In the genomic region with DNA sequence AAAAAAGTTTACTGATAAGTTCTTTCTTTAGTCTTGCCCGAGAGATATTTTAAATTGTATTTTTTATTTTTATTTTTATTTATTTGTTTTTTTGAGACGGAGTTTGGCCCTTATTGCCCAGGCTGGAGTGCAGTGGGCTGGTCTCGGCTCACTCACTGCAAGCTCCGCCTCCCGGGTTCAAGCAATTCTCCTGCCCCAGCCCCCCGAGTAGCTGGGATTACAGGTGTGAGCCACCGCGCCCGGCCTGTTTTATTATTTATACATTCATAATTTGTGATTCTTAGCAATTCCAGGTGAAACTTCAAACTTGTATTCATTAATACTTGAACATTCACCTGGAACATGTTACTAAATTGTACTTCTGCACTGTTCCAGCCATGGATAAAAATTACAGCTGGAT, we compare ENCODE assay signal across 2 cellular contexts.
TF ChIP-seq lines count a peak whose summit lies in the region.

No MANE protein-coding gene starts in this region.

TF ChIP-seq in A549, 52 proteins besides CTCF, POLR2A, EP300 and RAD21 (continued from another document):
- TF ChIP-seq, protein P1, sequence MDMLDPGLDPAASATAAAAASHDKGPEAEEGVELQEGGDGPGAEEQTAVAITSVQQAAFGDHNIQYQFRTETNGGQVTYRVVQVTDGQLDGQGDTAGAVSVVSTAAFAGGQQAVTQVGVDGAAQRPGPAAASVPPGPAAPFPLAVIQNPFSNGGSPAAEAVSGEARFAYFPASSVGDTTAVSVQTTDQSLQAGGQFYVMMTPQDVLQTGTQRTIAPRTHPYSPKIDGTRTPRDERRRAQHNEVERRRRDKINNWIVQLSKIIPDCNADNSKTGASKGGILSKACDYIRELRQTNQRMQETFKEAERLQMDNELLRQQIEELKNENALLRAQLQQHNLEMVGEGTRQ (IDR thresholded peaks at IDR 0.05): no peak
- no peak for TF ChIP-seq ZNF302 (CRISPR knock-in tag; IDR thresholded peaks at IDR 0.05)
- TF ChIP-seq HOXB13 (CRISPR knock-in tag; IDR thresholded peaks at IDR 0.05; ENCODE audit: low read depth): no peak

TF ChIP-seq in GM23338, 12 proteins besides CTCF, POLR2A, EP300 and RAD21 (continued from another document):
- TF ChIP-seq, protein P2, sequence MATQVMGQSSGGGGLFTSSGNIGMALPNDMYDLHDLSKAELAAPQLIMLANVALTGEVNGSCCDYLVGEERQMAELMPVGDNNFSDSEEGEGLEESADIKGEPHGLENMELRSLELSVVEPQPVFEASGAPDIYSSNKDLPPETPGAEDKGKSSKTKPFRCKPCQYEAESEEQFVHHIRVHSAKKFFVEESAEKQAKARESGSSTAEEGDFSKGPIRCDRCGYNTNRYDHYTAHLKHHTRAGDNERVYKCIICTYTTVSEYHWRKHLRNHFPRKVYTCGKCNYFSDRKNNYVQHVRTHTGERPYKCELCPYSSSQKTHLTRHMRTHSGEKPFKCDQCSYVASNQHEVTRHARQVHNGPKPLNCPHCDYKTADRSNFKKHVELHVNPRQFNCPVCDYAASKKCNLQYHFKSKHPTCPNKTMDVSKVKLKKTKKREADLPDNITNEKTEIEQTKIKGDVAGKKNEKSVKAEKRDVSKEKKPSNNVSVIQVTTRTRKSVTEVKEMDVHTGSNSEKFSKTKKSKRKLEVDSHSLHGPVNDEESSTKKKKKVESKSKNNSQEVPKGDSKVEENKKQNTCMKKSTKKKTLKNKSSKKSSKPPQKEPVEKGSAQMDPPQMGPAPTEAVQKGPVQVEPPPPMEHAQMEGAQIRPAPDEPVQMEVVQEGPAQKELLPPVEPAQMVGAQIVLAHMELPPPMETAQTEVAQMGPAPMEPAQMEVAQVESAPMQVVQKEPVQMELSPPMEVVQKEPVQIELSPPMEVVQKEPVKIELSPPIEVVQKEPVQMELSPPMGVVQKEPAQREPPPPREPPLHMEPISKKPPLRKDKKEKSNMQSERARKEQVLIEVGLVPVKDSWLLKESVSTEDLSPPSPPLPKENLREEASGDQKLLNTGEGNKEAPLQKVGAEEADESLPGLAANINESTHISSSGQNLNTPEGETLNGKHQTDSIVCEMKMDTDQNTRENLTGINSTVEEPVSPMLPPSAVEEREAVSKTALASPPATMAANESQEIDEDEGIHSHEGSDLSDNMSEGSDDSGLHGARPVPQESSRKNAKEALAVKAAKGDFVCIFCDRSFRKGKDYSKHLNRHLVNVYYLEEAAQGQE (IDR thresholded peaks at IDR 0.05; ENCODE audit: unreplicated experiment): no peak
- TF ChIP-seq ZNF114 (CRISPR knock-in tag; IDR thresholded peaks at IDR 0.05) (no peak), ETS1 (IDR thresholded peaks at IDR 0.05) (no peak), EZH2 (IDR thresholded peaks at IDR 0.05; ENCODE audit: low read depth, unreplicated experiment) (no peak), EZH2phosphoT487 (IDR thresholded peaks at IDR 0.05; ENCODE audit: unreplicated experiment) (no peak), CREB1 (CRISPR knock-in tag; IDR thresholded peaks at IDR 0.05; ENCODE audit: low read depth) (no peak)
- TF ChIP-seq, protein P3, sequence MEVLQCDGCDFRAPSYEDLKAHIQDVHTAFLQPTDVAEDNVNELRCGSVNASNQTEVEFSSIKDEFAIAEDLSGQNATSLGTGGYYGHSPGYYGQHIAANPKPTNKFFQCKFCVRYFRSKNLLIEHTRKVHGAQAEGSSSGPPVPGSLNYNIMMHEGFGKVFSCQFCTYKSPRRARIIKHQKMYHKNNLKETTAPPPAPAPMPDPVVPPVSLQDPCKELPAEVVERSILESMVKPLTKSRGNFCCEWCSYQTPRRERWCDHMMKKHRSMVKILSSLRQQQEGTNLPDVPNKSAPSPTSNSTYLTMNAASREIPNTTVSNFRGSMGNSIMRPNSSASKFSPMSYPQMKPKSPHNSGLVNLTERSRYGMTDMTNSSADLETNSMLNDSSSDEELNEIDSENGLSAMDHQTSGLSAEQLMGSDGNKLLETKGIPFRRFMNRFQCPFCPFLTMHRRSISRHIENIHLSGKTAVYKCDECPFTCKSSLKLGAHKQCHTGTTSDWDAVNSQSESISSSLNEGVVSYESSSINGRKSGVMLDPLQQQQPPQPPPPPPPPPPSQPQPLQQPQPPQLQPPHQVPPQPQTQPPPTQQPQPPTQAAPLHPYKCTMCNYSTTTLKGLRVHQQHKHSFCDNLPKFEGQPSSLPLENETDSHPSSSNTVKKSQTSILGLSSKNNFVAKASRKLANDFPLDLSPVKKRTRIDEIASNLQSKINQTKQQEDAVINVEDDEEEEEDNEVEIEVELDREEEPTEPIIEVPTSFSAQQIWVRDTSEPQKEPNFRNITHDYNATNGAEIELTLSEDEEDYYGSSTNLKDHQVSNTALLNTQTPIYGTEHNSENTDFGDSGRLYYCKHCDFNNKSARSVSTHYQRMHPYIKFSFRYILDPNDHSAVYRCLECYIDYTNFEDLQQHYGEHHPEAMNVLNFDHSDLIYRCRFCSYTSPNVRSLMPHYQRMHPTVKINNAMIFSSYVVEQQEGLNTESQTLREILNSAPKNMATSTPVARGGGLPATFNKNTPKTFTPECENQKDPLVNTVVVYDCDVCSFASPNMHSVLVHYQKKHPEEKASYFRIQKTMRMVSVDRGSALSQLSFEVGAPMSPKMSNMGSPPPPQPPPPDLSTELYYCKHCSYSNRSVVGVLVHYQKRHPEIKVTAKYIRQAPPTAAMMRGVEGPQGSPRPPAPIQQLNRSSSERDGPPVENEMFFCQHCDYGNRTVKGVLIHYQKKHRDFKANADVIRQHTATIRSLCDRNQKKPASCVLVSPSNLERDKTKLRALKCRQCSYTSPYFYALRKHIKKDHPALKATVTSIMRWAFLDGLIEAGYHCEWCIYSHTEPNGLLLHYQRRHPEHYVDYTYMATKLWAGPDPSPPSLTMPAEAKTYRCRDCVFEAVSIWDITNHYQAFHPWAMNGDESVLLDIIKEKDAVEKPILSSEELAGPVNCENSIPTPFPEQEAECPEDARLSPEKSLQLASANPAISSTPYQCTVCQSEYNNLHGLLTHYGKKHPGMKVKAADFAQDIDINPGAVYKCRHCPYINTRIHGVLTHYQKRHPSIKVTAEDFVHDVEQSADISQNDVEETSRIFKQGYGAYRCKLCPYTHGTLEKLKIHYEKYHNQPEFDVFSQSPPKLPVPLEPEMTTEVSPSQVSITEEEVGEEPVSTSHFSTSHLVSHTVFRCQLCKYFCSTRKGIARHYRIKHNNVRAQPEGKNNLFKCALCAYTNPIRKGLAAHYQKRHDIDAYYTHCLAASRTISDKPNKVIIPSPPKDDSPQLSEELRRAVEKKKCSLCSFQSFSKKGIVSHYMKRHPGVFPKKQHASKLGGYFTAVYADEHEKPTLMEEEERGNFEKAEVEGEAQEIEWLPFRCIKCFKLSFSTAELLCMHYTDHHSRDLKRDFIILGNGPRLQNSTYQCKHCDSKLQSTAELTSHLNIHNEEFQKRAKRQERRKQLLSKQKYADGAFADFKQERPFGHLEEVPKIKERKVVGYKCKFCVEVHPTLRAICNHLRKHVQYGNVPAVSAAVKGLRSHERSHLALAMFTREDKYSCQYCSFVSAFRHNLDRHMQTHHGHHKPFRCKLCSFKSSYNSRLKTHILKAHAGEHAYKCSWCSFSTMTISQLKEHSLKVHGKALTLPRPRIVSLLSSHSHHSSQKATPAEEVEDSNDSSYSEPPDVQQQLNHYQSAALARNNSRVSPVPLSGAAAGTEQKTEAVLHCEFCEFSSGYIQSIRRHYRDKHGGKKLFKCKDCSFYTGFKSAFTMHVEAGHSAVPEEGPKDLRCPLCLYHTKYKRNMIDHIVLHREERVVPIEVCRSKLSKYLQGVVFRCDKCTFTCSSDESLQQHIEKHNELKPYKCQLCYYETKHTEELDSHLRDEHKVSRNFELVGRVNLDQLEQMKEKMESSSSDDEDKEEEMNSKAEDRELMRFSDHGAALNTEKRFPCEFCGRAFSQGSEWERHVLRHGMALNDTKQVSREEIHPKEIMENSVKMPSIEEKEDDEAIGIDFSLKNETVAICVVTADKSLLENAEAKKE (CRISPR knock-in tag; IDR thresholded peaks at IDR 0.05): no peak
